Comparison of ENCODE assay signal across 12 cellular contexts in genomic region chr19:821976-822773, GRCh38. TPM values are rescaled to one million over a fixed set of nuclear protein-coding genes. Genes with fewer than 3 reads are reported as not detected.
DNase-seq lines count a peak whose midpoint lies in the region; ATAC-seq and TF ChIP-seq lines count a peak whose summit lies in the region.
"Had no signal": no experiment of that assay in that cellular context is flagged by ENCODE, and none has a peak within 500 bp of the region (broad histone marks: within the 10 kb centered on the region; RNA-seq: fewer than 3 reads in every experiment).

No MANE protein-coding gene starts in this region.

- no peak overlapping the region for H4K5ac ChIP-seq in IMR-90 (ENCODE audit: low read depth, low read length)

- H3K36me3 ChIP-seq in BJ (ENCODE audit: control insufficient read depth, insufficient read depth, low read length) (no peaks in the 10 kb centered on the region), IMR-90 (ENCODE audit: control insufficient read depth, insufficient read depth, low read length) (no peaks in the 10 kb centered on the region)

- H2AFZ ChIP-seq in IMR-90 (replicated peaks; ENCODE audit: low read length, poor library complexity): peak overlapping the region; percentile 58

- no peak overlapping the region for H2BK5ac ChIP-seq in IMR-90 (ENCODE audit: low read depth, low read length, poor library complexity, severe bottlenecking)

- DNase-seq in BJ (ENCODE audit: low read depth): no peak
- no peak for DNase-seq in IMR-90
- no peak for DNase-seq in dorsolateral prefrontal cortex
- peak; percentile 55 for DNase-seq in neural crest cell (ENCODE audit: low read depth, low spot score)
- no peak for DNase-seq in HPDE6-E6E7 (ENCODE audit: extremely low spot score)
- no peak for DNase-seq in stimulated activated CD4-positive, alpha-beta T cell treated with anti-CD3 and anti-CD28 coated beads, Interleukin-2, amount 100 ng/mL, for 48 hours
- DNase-seq in activated CD4-positive, alpha-beta T cell treated with anti-CD3 and anti-CD28 coated beads, Interleukin-2, amount 10 ng/mL, durations not matched to agents 24 days and 14 days: no peak
- DNase-seq: activated gamma-delta T cell, DND-41 had no signal

- TF ChIP-seq POLR2A in IMR-90 (IDR thresholded peaks at IDR 0.05; ENCODE audit: low read depth, low read length): no peak

- no peak overlapping the region; the same call in 1 of the 2 replicates for H3K18ac ChIP-seq in IMR-90 (ENCODE audit: low read depth, low read length)

- H4K91ac ChIP-seq in IMR-90 (ENCODE audit: insufficient read depth, low read depth, low read length): no peak overlapping the region

- dilution Hi-C loops in IMR-90 (cut with HindIII; ENCODE audit: low sequenced_read_pairs, unreplicated experiment): no loop called here

- no peaks in the 10 kb centered on the region for H4K20me1 ChIP-seq in IMR-90 (ENCODE audit: insufficient read depth, low read length)

- no peak overlapping the region for H2BK120ac ChIP-seq in IMR-90 (ENCODE audit: low read depth, low read length)

- no peaks in the 10 kb centered on the region for H3K27me3 ChIP-seq in BJ (ENCODE audit: control insufficient read depth, insufficient read depth, low read length)
- H3K27me3 ChIP-seq in IMR-90 (ENCODE audit: control insufficient read depth, insufficient read depth, low read length): peaks cover 2% of the 10 kb centered on the region; the same call in 1 of the 2 replicates
- peaks cover 0 to 29% (median 9%) of the 10 kb centered on the region in 45 donors for H3K27me3 ChIP-seq in dorsolateral prefrontal cortex

- no peaks in the 10 kb centered on the region for H3K4me1 Mint-ChIP-seq in neural crest cell
- no peaks in the 10 kb centered on the region for H3K4me1 Mint-ChIP-seq in activated CD4-positive, alpha-beta T cell treated with anti-CD3 and anti-CD28 coated beads, Interleukin-2, amount 10 ng/mL, durations not matched to agents 24 days and 14 days

- H3K4me3 ChIP-seq in BJ (ENCODE audit: low read depth, low read length) (peak overlapping the region; percentile 40), IMR-90 (ENCODE audit: insufficient read depth, low read depth, low read length) (peak overlapping the region; percentile 54), dorsolateral prefrontal cortex (peak overlapping the region; percentile 14 to 67 (median 49))

- H3K9ac ChIP-seq in IMR-90 (ENCODE audit: low read depth, low read length): no peak overlapping the region

- no peak for TF ChIP-seq RAD21 in IMR-90 (IDR thresholded peaks at IDR 0.05; ENCODE audit: low read length)

- H2BK15ac ChIP-seq in IMR-90 (ENCODE audit: low read depth, low read length): no peak overlapping the region

- H3K27me3 Mint-ChIP-seq in neural crest cell (ENCODE audit: low read depth): no peaks in the 10 kb centered on the region
- H3K27me3 Mint-ChIP-seq in activated CD4-positive, alpha-beta T cell treated with anti-CD3 and anti-CD28 coated beads, Interleukin-2, amount 10 ng/mL, durations not matched to agents 24 days and 14 days: peaks cover 24% of the 10 kb centered on the region

- H3K14ac ChIP-seq in IMR-90 (replicated peaks; ENCODE audit: low read depth, low read length): no peak overlapping the region

- no peaks in the 10 kb centered on the region for H3K9me3 Mint-ChIP-seq in neural crest cell
- no peaks in the 10 kb centered on the region for H3K9me3 Mint-ChIP-seq in activated CD4-positive, alpha-beta T cell treated with anti-CD3 and anti-CD28 coated beads, Interleukin-2, amount 10 ng/mL, durations not matched to agents 24 days and 14 days

- peak overlapping the region; percentile 55 for H3K4me2 ChIP-seq in IMR-90 (ENCODE audit: low read depth, low read length)

- H3K4me3 Mint-ChIP-seq in neural crest cell: peak overlapping the region; percentile 79
- H3K4me3 Mint-ChIP-seq in activated CD4-positive, alpha-beta T cell treated with anti-CD3 and anti-CD28 coated beads, Interleukin-2, amount 10 ng/mL, durations not matched to agents 24 days and 14 days: no peak overlapping the region

- H3K23ac ChIP-seq in IMR-90 (ENCODE audit: low read depth, low read length): no peak overlapping the region

- ATAC-seq in IMR-90 (ENCODE audit: low read depth) (peak; percentile 30), GM21515 (IDR thresholded peaks at IDR 0.05; ENCODE audit: unreplicated experiment) (no peak)
- ATAC-seq: HCT116 had no signal

- H3K9me3 ChIP-seq in IMR-90 (ENCODE audit: control insufficient read depth, insufficient read depth, low read length): no peaks in the 10 kb centered on the region

- no peak overlapping the region for H2BK20ac ChIP-seq in IMR-90 (ENCODE audit: low read depth, low read length)

- H3K79me1 ChIP-seq in IMR-90 (ENCODE audit: low read depth in 1 of 2, low read length in 2 of 2): no peaks in the 10 kb centered on the region

- no peak overlapping the region for H3K56ac ChIP-seq in IMR-90 (ENCODE audit: extremely low read depth, insufficient read depth, low read length)

- no peak overlapping the region for H3K27ac Mint-ChIP-seq in neural crest cell (ENCODE audit: unreplicated experiment)
- no peak overlapping the region for H3K27ac Mint-ChIP-seq in activated CD4-positive, alpha-beta T cell treated with anti-CD3 and anti-CD28 coated beads, Interleukin-2, amount 10 ng/mL, durations not matched to agents 24 days and 14 days

- no peak overlapping the region for H2AK9ac ChIP-seq in IMR-90 (replicated peaks; ENCODE audit: low read depth, low read length, poor library complexity)

- H4K8ac ChIP-seq in IMR-90 (ENCODE audit: low read depth in 2 of 2, low read length in 2 of 2): no peak overlapping the region

- 0% methylated on average over 16 of the region's 94 CpGs; no CpG with 5 or more reads in 1 of the 2 experiments for WGBS in IMR-90 (ENCODE audit: extremely low coverage in 2 of 2, insufficient read length in 1 of 2), 2 experiments

- CTCF ChIA-PET in BJ (lab: Yijun Ruan, JAX) (no interaction called here), IMR-90 (lab: Yijun Ruan, JAX) (no interaction called here)

- peaks cover 3% of the 10 kb centered on the region; the same call in 1 of the 2 replicates for H3K4me1 ChIP-seq in IMR-90 (ENCODE audit: control insufficient read depth, insufficient read depth, low read length)

- H3K27ac ChIP-seq in IMR-90 (ENCODE audit: insufficient read depth, low read length) (no peak overlapping the region), dorsolateral prefrontal cortex (peak overlapping the region in 1 of 59 donors; percentile 10)

- BruUV-seq in IMR-90 (replicated peaks; lab: Mats Ljungman, UMichigan): no TSS peak

- H2AK5ac ChIP-seq in IMR-90 (ENCODE audit: low read depth, low read length): no peak overlapping the region

- H3K9me1 ChIP-seq in IMR-90 (ENCODE audit: insufficient read depth, low read length): no peaks in the 10 kb centered on the region

- H3K4ac ChIP-seq in IMR-90 (ENCODE audit: low read depth, low read length): no peak overlapping the region

- TF ChIP-seq CTCF in BJ (IDR thresholded peaks at IDR 0.05; ENCODE audit: insufficient read depth, low read depth, low read length): no peak
- TF ChIP-seq CTCF in IMR-90 (conservative IDR thresholded peaks at IDR 0.05; ENCODE audit: low read depth, low read length): no peak
- TF ChIP-seq CTCF in dorsolateral prefrontal cortex (IDR thresholded peaks at IDR 0.05 in 54 of 56, conservative IDR thresholded peaks at IDR 0.05 in 2 of 56; ENCODE audit: low read depth in 1 of 56, partially characterized antibody in 56 of 56): no peak
- no peak for TF ChIP-seq CTCF in neural crest cell (conservative IDR thresholded peaks at IDR 0.05)

- intact Hi-C loops in IMR-90 (cut with micrococcal nuclease): no loop called here
- intact Hi-C loops in dorsolateral prefrontal cortex (cut with DNase I): no loop called here
- intact Hi-C loops in activated CD4-positive, alpha-beta T cell treated with anti-CD3 and anti-CD28 coated beads, Interleukin-2, amount 10 ng/mL, durations not matched to agents 24 days and 14 days (cut with micrococcal nuclease): loop anchor here (10.0 kb wide), 1 partner anchor 47 kb away; no protein-coding TSS in a partner anchor

- POLR2A ChIA-PET in BJ (lab: Charles Lee): no interaction called here
- POLR2A ChIA-PET in IMR-90 (lab: Charles Lee; ENCODE audit: unreplicated experiment): no interaction called here

- no peaks in the 10 kb centered on the region for H3K36me3 Mint-ChIP-seq in neural crest cell (ENCODE audit: low read depth)
- no peaks in the 10 kb centered on the region for H3K36me3 Mint-ChIP-seq in activated CD4-positive, alpha-beta T cell treated with anti-CD3 and anti-CD28 coated beads, Interleukin-2, amount 10 ng/mL, durations not matched to agents 24 days and 14 days (ENCODE audit: low read depth)

- in situ Hi-C loops in IMR-90 (cut with MboI; ENCODE audit: low sequenced_read_pairs): no loop called here

RNA-seq across cellular contexts. Expression of gene PLPPR3, which starts 0.4 kb away (rescaled TPM):
- polyA plus RNA-seq in BJ (2011; rRNA removed) (0.56 and 1.1 TPM in 2 replicates), IMR-90 (2012; rRNA removed) (1.2 and 2.0 TPM in 2 replicates)
- polyA minus RNA-seq in BJ (2011; rRNA and poly(A)+ RNA removed): 0.77 and 1.2 TPM in 2 replicates
- total RNA-seq in IMR-90 (2012; rRNA removed) (0.36 and 0.56 TPM in 2 replicates), dorsolateral prefrontal cortex (10 to 100 TPM in 118 of 120 experiments, 1 to 10 TPM in 2; 7.9 to 52.2 (median 26.6) TPM), neural crest cell (46.3 and 50.9 TPM in 2 replicates)
- polyA plus RNA-seq in IMR-90 (2012; cell fraction: cytosol; rRNA removed): 1.0 and 4.3 TPM in 2 replicates
- polyA plus RNA-seq in IMR-90 (2012; cell fraction: nucleus; rRNA removed; ENCODE audit: low replicate concordance): 1.4 and 3.6 TPM in 2 replicates
- not detected in 2 replicates for total RNA-seq in activated CD4-positive, alpha-beta T cell treated with anti-CD3 and anti-CD28 coated beads, Interleukin-2, amount 10 ng/mL, durations not matched to agents 24 days and 14 days

RNA-seq across cellular contexts. Expression of gene AZU1, which starts 5.5 kb away (rescaled TPM):
- polyA plus RNA-seq in BJ (2011; rRNA removed) (0.07 TPM in 1 of 2 replicates, not detected in the other), IMR-90 (2012; rRNA removed) (0.12 TPM in 1 of 2 replicates, not detected in the other)
- not detected in 2 replicates for polyA minus RNA-seq in BJ (2011; rRNA and poly(A)+ RNA removed)
- total RNA-seq in IMR-90 (2012; rRNA removed) (not detected in 2 replicates), dorsolateral prefrontal cortex (1 to 10 TPM in 59 of 120 experiments, under 1 TPM in 48, not detected in 13; 0.28 to 6.9 (median 1.1) TPM), neural crest cell (0.30 and 0.68 TPM in 2 replicates)
- polyA plus RNA-seq in IMR-90 (2012; cell fraction: cytosol; rRNA removed): 0.04 TPM in 1 of 2 replicates, not detected in the other
- polyA plus RNA-seq in IMR-90 (2012; cell fraction: nucleus; rRNA removed; ENCODE audit: low replicate concordance): 2.3 and 4.0 TPM in 2 replicates
- total RNA-seq in activated CD4-positive, alpha-beta T cell treated with anti-CD3 and anti-CD28 coated beads, Interleukin-2, amount 10 ng/mL, durations not matched to agents 24 days and 14 days: not detected in 2 replicates

RNA-seq across cellular contexts. Expression of gene PRTN3, which starts 18.6 kb away (rescaled TPM):
- not detected in 2 replicates for polyA plus RNA-seq in BJ (2011; rRNA removed)
- not detected in 2 replicates for polyA minus RNA-seq in BJ (2011; rRNA and poly(A)+ RNA removed)
- not detected in 2 replicates for total RNA-seq in IMR-90 (2012; rRNA removed)
- polyA plus RNA-seq in IMR-90 (2012; rRNA removed): not detected in 2 replicates
- not detected in 2 replicates for polyA plus RNA-seq in IMR-90 (2012; cell fraction: cytosol; rRNA removed)
- not detected in 2 replicates for polyA plus RNA-seq in IMR-90 (2012; cell fraction: nucleus; rRNA removed; ENCODE audit: low replicate concordance)
- 1 to 10 TPM in 47 of 120 experiments, under 1 TPM in 37, not detected in 36; 0.46 to 9.3 (median 1.0) TPM for total RNA-seq in dorsolateral prefrontal cortex
- not detected in 2 replicates for total RNA-seq in neural crest cell
- total RNA-seq in activated CD4-positive, alpha-beta T cell treated with anti-CD3 and anti-CD28 coated beads, Interleukin-2, amount 10 ng/mL, durations not matched to agents 24 days and 14 days: not detected in 2 replicates

RNA-seq across cellular contexts. Expression of gene PTBP1, which starts 24.9 kb away (rescaled TPM):
- polyA plus RNA-seq in BJ (2011; rRNA removed) (137 and 328 TPM in 2 replicates), IMR-90 (2012; rRNA removed) (269 and 483 TPM in 2 replicates)
- 172 and 234 TPM in 2 replicates for polyA minus RNA-seq in BJ (2011; rRNA and poly(A)+ RNA removed)
- total RNA-seq in IMR-90 (2012; rRNA removed) (95.5 and 146 TPM in 2 replicates), dorsolateral prefrontal cortex (100 to 1,000 TPM in 11 of 120 experiments, 10 to 100 TPM in 109; 40.5 to 125 (median 72.0) TPM), neural crest cell (674 and 701 TPM in 2 replicates)
- polyA plus RNA-seq in IMR-90 (2012; cell fraction: cytosol; rRNA removed): 96.3 and 257 TPM in 2 replicates
- 324 and 629 TPM in 2 replicates for polyA plus RNA-seq in IMR-90 (2012; cell fraction: nucleus; rRNA removed; ENCODE audit: low replicate concordance)
- total RNA-seq in activated CD4-positive, alpha-beta T cell treated with anti-CD3 and anti-CD28 coated beads, Interleukin-2, amount 10 ng/mL, durations not matched to agents 24 days and 14 days: 789 and 832 TPM in 2 replicates

RNA-seq across cellular contexts. Expression of gene ELANE, which starts 29.9 kb away (rescaled TPM):
- polyA plus RNA-seq in BJ (2011; rRNA removed): 0.10 and 0.12 TPM in 2 replicates
- polyA minus RNA-seq in BJ (2011; rRNA and poly(A)+ RNA removed): not detected in 2 replicates
- not detected in 2 replicates for total RNA-seq in IMR-90 (2012; rRNA removed)
- polyA plus RNA-seq in IMR-90 (2012; rRNA removed): 0.24 and 0.27 TPM in 2 replicates
- 0.10 and 0.21 TPM in 2 replicates for polyA plus RNA-seq in IMR-90 (2012; cell fraction: cytosol; rRNA removed)
- 1.5 and 1.6 TPM in 2 replicates for polyA plus RNA-seq in IMR-90 (2012; cell fraction: nucleus; rRNA removed; ENCODE audit: low replicate concordance)
- total RNA-seq in dorsolateral prefrontal cortex: 1 to 10 TPM in 13 of 120 experiments, under 1 TPM in 14, not detected in 93; 0.47 to 5.3 (median 1.00) TPM
- not detected in 2 replicates for total RNA-seq in neural crest cell
- total RNA-seq in activated CD4-positive, alpha-beta T cell treated with anti-CD3 and anti-CD28 coated beads, Interleukin-2, amount 10 ng/mL, durations not matched to agents 24 days and 14 days: not detected in 2 replicates
- total RNA-seq: NCI-H460 had no signal
